In the genomic region with DNA sequence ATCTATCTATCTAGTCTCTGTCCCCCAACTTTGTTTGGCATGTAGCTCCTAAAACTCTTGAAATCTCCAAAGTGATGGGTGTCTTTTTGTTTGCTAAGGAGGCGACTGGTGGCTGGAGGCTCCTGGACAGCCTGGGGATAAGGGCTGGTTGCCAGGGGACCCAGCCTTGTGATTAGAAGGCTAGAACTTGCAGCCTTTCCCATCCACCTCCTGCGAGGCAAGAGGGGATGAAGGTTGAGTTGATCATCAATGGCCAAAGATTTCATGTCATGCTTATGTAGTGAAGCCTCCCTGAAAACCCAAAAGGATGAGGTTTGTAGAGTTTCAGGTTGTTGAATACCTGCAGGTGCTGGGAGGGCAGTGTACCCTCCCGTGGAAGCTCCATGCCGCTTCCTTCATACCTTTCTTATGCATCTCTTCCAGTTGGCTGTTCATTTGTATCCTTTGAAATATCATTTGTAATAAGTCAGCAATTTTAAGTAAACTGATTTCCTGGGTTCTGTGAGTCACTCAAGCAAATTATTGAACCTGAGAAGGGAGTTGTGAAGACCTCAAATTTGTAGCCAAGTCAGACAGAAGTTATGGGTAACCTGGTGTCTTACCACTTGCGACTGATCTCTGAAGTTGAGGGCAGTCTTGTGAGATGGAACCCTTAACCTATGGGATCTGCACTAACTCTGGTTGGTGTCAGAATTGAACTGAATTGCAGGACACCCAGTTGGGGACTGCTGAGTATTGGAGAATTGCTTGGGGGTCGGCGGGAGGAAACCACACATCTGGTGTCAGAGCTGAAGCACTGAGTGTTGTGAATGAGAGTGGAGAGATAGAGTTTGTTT, we compare ENCODE assay signal across 11 cellular contexts.
DNase-seq lines count a peak whose midpoint lies in the region; ATAC-seq, FAIRE-seq and TF ChIP-seq lines count a peak whose summit lies in the region.
"Had no signal": no experiment of that assay in that cellular context is flagged by ENCODE, and none has a peak within 500 bp of the region (broad histone marks: within the 10 kb centered on the region; RNA-seq: fewer than 3 reads in every experiment).

No MANE protein-coding gene starts in this region.

- intact Hi-C loops in CD8-positive, alpha-beta T cell (cut with DNase I, micrococcal nuclease): loop anchor here in 1 of 2 experiments (2.0 to 10.0 kb wide), 2 partner anchors 30 to 912 kb away; no protein-coding TSS in a partner anchor
- intact Hi-C loops in OCI-LY7 (cut with micrococcal nuclease; ENCODE audit: unreplicated experiment): no loop called here
- intact Hi-C loops in K562 (cut with micrococcal nuclease): no loop called here

- no peaks in the 10 kb centered on the region for H3K9me1 ChIP-seq in K562 (ENCODE audit: control insufficient read depth, insufficient read depth, low read length)

- H2AFZ ChIP-seq in OCI-LY7 (ENCODE audit: low read length) (peak overlapping the region; percentile 86; the same call in 1 of the 2 replicates), K562 (ENCODE audit: low read depth, low read length) (no peak overlapping the region)

- H3K4me3 Mint-ChIP-seq in CD8-positive, alpha-beta T cell: peak overlapping the region; percentile 65
- no peak overlapping the region for H3K4me3 Mint-ChIP-seq in osteocyte (ENCODE audit: unreplicated experiment)

- no peaks in the 10 kb centered on the region for H3K9me3 ChIP-seq in CD8-positive, alpha-beta T cell (ENCODE audit: low read length)
- H3K9me3 ChIP-seq in OCI-LY7 (ENCODE audit: low read length) (peaks cover 11% of the 10 kb centered on the region), K562 (replicated peaks; ENCODE audit: control insufficient read depth, insufficient read depth, low read depth, low read length) (no peaks in the 10 kb centered on the region)
- H3K9me3 ChIP-seq: tibial artery had no signal

- CTCF ChIA-PET in CD8-positive, alpha-beta T cell (lab: Charles Lee): interaction anchor here (0.5 to 1.4 kb wide), 5 partner anchors 12 to 542 kb away, joined by 3 to 5 read pairs (median 3); no protein-coding TSS in a partner anchor
- CTCF ChIA-PET in OCI-LY7 (lab: Charles Lee; ENCODE audit: unreplicated experiment) (no interaction called here), K562 (lab: Yijun Ruan, JAX; ENCODE audit: low intra/inter-chr PET ratio) (no interaction called here)

- H3K9me2 ChIP-seq in OCI-LY7 (ENCODE audit: insufficient read depth, low read length): no peaks in the 10 kb centered on the region

- POLR2A ChIA-PET in CD8-positive, alpha-beta T cell (lab: Charles Lee): interaction anchor here (0.9 to 3.6 kb wide), 5 partner anchors 12 to 84 kb away, joined by 3 to 24 read pairs (median 4); no protein-coding TSS in a partner anchor
- POLR2A ChIA-PET in OCI-LY7 (lab: Charles Lee): interaction anchor here (0.9 kb wide), 1 partner anchor 78 kb away, joined by 3 read pairs; no protein-coding TSS in a partner anchor
- POLR2A ChIA-PET in K562 (lab: Yijun Ruan, JAX): interaction anchor here (0.8 kb wide), 1 partner anchor 16 kb away, joined by 3 read pairs; no protein-coding TSS in a partner anchor

- ATAC-seq in CD8-positive, alpha-beta T cell: no peak
- ATAC-seq in K562: no peak

- H3K27ac Mint-ChIP-seq in CD8-positive, alpha-beta T cell: peak overlapping the region; percentile 88
- H3K27ac Mint-ChIP-seq in osteocyte (ENCODE audit: unreplicated experiment): no peak overlapping the region
- H3K27ac Mint-ChIP-seq: progenitor cell of endocrine pancreas had no signal

- TF ChIP-seq EP300 in K562 (IDR thresholded peaks at IDR 0.05; ENCODE audit: low read length): no peak

- peak in 2 of 7 experiments; percentile 9 to 48 for DNase-seq in CD8-positive, alpha-beta T cell
- no peak for DNase-seq in OCI-LY7 (ENCODE audit: low spot score)
- DNase-seq in K562 (ENCODE audit: extremely low read depth in 1 of 4, low spot score in 3 of 4): no peak
- peak; percentile 62 for DNase-seq in osteocyte (ENCODE audit: extremely low spot score, unreplicated experiment)
- no peak for DNase-seq in NCI-H69 (lab: John Stamatoyannopoulos, UW)
- no peak for DNase-seq in globus pallidus (ENCODE audit: low spot score)
- DNase-seq in DMS79 treated with DMSO at 0.1 percent for 48 hours (lab: John Stamatoyannopoulos, UW): no peak
- DNase-seq: NCI-H1092 had no signal

- TF ChIP-seq POLR2A in K562 (conservative IDR thresholded peaks at IDR 0.05): no peak

- no peaks in the 10 kb centered on the region for H3K36me3 Mint-ChIP-seq in CD8-positive, alpha-beta T cell
- peaks cover 13% of the 10 kb centered on the region for H3K36me3 Mint-ChIP-seq in osteocyte (ENCODE audit: unreplicated experiment)

- in situ Hi-C loops in K562 (cut with MboI): no loop called here

- no peak for TF ChIP-seq CTCF in CD8-positive, alpha-beta T cell (IDR thresholded peaks at IDR 0.05)
- no peak for TF ChIP-seq CTCF in OCI-LY7 (conservative IDR thresholded peaks at IDR 0.05; ENCODE audit: low read length)
- no peak for TF ChIP-seq CTCF in K562 (IDR thresholded peaks at IDR 0.05 in 2 of 3, conservative IDR thresholded peaks at IDR 0.05 in 1 of 3; ENCODE audit: insufficient read depth in 2 of 3, low read depth in 1 of 3, low read length in 3 of 3)
- TF ChIP-seq CTCF in osteocyte (IDR thresholded peaks at IDR 0.05): no peak

- H3K27ac ChIP-seq in CD8-positive, alpha-beta T cell (ENCODE audit: low read depth, low read length): no peak overlapping the region
- H3K27ac ChIP-seq in OCI-LY7 (ENCODE audit: low read depth, low read length, poor library complexity, severe bottlenecking): peak overlapping the region; percentile 54
- H3K27ac ChIP-seq in K562 (ENCODE audit: extremely low read depth, low read depth, low read length): no peak overlapping the region
- H3K27ac ChIP-seq: tibial artery had no signal

- H3K36me3 ChIP-seq in CD8-positive, alpha-beta T cell (ENCODE audit: insufficient read depth, low read length): no peaks in the 10 kb centered on the region
- H3K36me3 ChIP-seq in OCI-LY7 (ENCODE audit: insufficient read depth, low read length) (no peaks in the 10 kb centered on the region; the same call in 1 of the 2 replicates), K562 (ENCODE audit: control insufficient read depth, insufficient read depth, low read length) (no peaks in the 10 kb centered on the region; the same call in 1 of the 3 replicates)
- H3K36me3 ChIP-seq: tibial artery had no signal

- H3K4me1 ChIP-seq in CD8-positive, alpha-beta T cell (ENCODE audit: insufficient read depth, low read length): peaks cover 53% of the 10 kb centered on the region
- H3K4me1 ChIP-seq in OCI-LY7 (ENCODE audit: insufficient read depth, low read length, poor library complexity, severe bottlenecking) (peaks cover 55% of the 10 kb centered on the region), K562 (replicated peaks in 1 of 2; ENCODE audit: control insufficient read depth in 2 of 2, insufficient read depth in 2 of 2, low read length in 2 of 2) (peaks cover 0 to 5% of the 10 kb centered on the region in 2 experiments; a peak in 2 of 5 replicates)

- peaks cover 60% of the 10 kb centered on the region for H3K4me1 Mint-ChIP-seq in CD8-positive, alpha-beta T cell (ENCODE audit: low read depth)
- H3K4me1 Mint-ChIP-seq in osteocyte (ENCODE audit: unreplicated experiment): peaks cover 20% of the 10 kb centered on the region

- FAIRE-seq in K562 (lab: Jason Lieb, UNC): no peak
- FAIRE-seq: GM12891 had no signal

- no peaks in the 10 kb centered on the region for H3K27me3 Mint-ChIP-seq in CD8-positive, alpha-beta T cell (ENCODE audit: low read depth)
- no peaks in the 10 kb centered on the region for H3K27me3 Mint-ChIP-seq in osteocyte (ENCODE audit: unreplicated experiment)
- H3K27me3 Mint-ChIP-seq: progenitor cell of endocrine pancreas had no signal

- H3K9ac ChIP-seq in K562 (ENCODE audit: insufficient read depth in 1 of 2, low read depth in 2 of 2, low read length in 2 of 2): no peak overlapping the region

- H3K4me2 ChIP-seq in OCI-LY7 (ENCODE audit: low read length) (peak overlapping the region; percentile 57), K562 (ENCODE audit: insufficient read depth, low read length) (no peak overlapping the region)

- H4K20me1 ChIP-seq in OCI-LY7 (ENCODE audit: insufficient read depth, low read length): no peaks in the 10 kb centered on the region
- no peaks in the 10 kb centered on the region for H4K20me1 ChIP-seq in K562 (replicated peaks; ENCODE audit: control insufficient read depth, insufficient read depth, low read length)

- no peak for TF ChIP-seq RAD21 in K562 (CRISPR knock-in tag; conservative IDR thresholded peaks at IDR 0.05 in 1 of 2, IDR thresholded peaks at IDR 0.05 in 1 of 2)

- H3K9me3 Mint-ChIP-seq in CD8-positive, alpha-beta T cell: no peaks in the 10 kb centered on the region
- peaks cover 9% of the 10 kb centered on the region for H3K9me3 Mint-ChIP-seq in osteocyte (ENCODE audit: unreplicated experiment)

- BruUV-seq in OCI-LY7 (replicated peaks; lab: Mats Ljungman, UMichigan) (no TSS peak), K562 (replicated peaks; lab: Mats Ljungman, UMichigan) (no TSS peak)

- H3K79me2 ChIP-seq in OCI-LY7 (ENCODE audit: insufficient read depth, low read depth, low read length): no peaks in the 10 kb centered on the region
- peaks cover 50% of the 10 kb centered on the region for H3K79me2 ChIP-seq in K562 (ENCODE audit: control insufficient read depth, insufficient read depth, low read length)

- H3K4me3 ChIP-seq in CD8-positive, alpha-beta T cell (ENCODE audit: low read depth, low read length): no peak overlapping the region
- H3K4me3 ChIP-seq in OCI-LY7 (ENCODE audit: low read depth, low read length, poor library complexity, severe bottlenecking) (no peak overlapping the region), K562 (no peak overlapping the region)
- H3K4me3 ChIP-seq: tibial artery had no signal

- WGBS in K562 (ENCODE audit: insufficient coverage, low coverage, missing lambda C conversion rate): 85% methylated on average over 7 of the region's 7 CpGs

- no peaks in the 10 kb centered on the region for H3K27me3 ChIP-seq in CD8-positive, alpha-beta T cell (ENCODE audit: insufficient read depth, low read length)
- H3K27me3 ChIP-seq in K562 (ENCODE audit: control insufficient read depth in 2 of 2, insufficient read depth in 2 of 2, low read length in 2 of 2): no peaks in the 10 kb centered on the region
- H3K27me3 ChIP-seq: tibial artery had no signal

TF ChIP-seq in K562, 482 proteins besides CTCF, POLR2A, EP300 and RAD21:
- TF ChIP-seq ZNF316 (IDR thresholded peaks at IDR 0.05): peak; percentile 64
- TF ChIP-seq ZNF75A (CRISPR knock-in tag; IDR thresholded peaks at IDR 0.05): no peak
- TF ChIP-seq C11orf30 (IDR thresholded peaks at IDR 0.05; ENCODE audit: low read depth): peak; percentile 21; the same call in 1 of the 2 replicates
- no peak for TF ChIP-seq NONO (IDR thresholded peaks at IDR 0.05; ENCODE audit: low read depth in 2 of 2, low read length in 1 of 2)
- no peak for TF ChIP-seq TRIM24 (IDR thresholded peaks at IDR 0.05)
